8 cellular contexts compared by ENCODE assay signal in the genomic region with DNA sequence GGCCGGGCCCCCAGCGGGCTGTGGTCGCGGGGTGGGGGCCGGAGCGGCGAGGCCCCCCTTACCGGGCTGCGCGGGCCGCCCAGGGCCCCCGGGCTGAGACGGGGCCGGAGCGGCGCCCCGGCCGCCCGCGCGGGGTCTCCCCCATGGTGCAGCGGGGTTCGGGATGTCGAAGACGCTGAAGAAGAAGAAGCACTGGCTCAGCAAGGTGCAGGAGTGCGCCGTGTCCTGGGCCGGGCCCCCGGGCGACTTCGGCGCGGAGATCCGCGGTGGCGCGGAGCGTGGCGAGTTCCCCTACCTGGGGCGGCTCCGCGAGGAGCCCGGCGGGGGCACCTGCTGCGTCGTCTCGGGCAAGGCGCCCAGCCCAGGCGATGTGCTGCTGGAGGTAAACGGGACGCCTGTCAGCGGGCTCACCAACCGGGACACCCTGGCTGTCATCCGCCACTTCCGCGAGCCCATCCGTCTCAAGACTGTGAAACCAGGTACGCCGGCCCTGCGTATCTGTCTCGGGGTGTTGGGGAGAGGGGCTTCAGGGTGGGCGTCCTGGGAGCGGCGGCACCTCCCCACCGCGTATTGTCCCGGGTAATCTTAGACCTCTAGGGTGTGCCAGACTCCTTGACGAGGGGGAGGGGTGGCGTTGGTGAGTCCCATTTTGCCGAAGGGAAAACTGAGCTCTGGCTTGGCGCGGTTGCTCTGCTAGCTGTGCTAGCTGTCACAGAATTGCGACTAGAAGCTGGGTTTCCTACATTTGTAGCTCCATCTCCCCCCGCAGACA. TPM values are rescaled to one million over a fixed set of nuclear protein-coding genes. Genes with fewer than 3 reads are reported as not detected.
DNase-seq lines count a peak whose midpoint lies in the region; ATAC-seq and TF ChIP-seq lines count a peak whose summit lies in the region.

No MANE protein-coding gene starts in this region.

- peaks cover 18 to 24% of the 10 kb centered on the region in 2 donors for H3K4me1 Mint-ChIP-seq in effector memory CD8-positive, alpha-beta T cell (ENCODE audit: low read depth in 2 of 2)
- peaks cover 49% of the 10 kb centered on the region for H3K4me1 Mint-ChIP-seq in mesothelial cell of epicardium
- H3K4me1 Mint-ChIP-seq in stimulated activated effector memory CD8-positive, alpha-beta T cell treated with anti-CD3 and anti-CD28 coated beads, Interleukin-12 subunit alpha, Interleukin-12 subunit beta, amount 100 ng/mL, for 72 hours: peaks cover 23% of the 10 kb centered on the region

- peak; percentile 68 to 73 (median 69) for DNase-seq in NCI-H1417 (lab: John Stamatoyannopoulos, UW)
- DNase-seq in NCI-H1417 treated with DMSO at 0.1 percent for 48 hours (lab: John Stamatoyannopoulos, UW): no peak
- DNase-seq in LNCaP clone FGC (ENCODE audit: low read depth): peak; percentile 31
- DNase-seq in activated CD4-positive, alpha-beta T cell treated with anti-CD3 and anti-CD28 coated beads, Interleukin-2, amount 50 U/mL, for 48 hours: peak; percentile 55 to 63
- DNase-seq in effector memory CD8-positive, alpha-beta T cell: peak; percentile 26 to 37 (median 35)
- peak; percentile 29 to 63 for DNase-seq in mesothelial cell of epicardium (ENCODE audit: low spot score in 2 of 2, unreplicated experiment in 2 of 2)
- peak; percentile 26 to 75 for DNase-seq in stimulated activated effector memory CD8-positive, alpha-beta T cell treated with anti-CD3 and anti-CD28 coated beads, Interleukin-12 subunit alpha, Interleukin-12 subunit beta, amount 100 ng/mL, for 72 hours (ENCODE audit: low spot score in 2 of 2)

- no peaks in the 10 kb centered on the region for H3K36me3 Mint-ChIP-seq in effector memory CD8-positive, alpha-beta T cell (ENCODE audit: insufficient read depth)
- peaks cover 4% of the 10 kb centered on the region for H3K36me3 Mint-ChIP-seq in mesothelial cell of epicardium
- no peaks in the 10 kb centered on the region for H3K36me3 Mint-ChIP-seq in stimulated activated effector memory CD8-positive, alpha-beta T cell treated with anti-CD3 and anti-CD28 coated beads, Interleukin-12 subunit alpha, Interleukin-12 subunit beta, amount 100 ng/mL, for 72 hours

- ATAC-seq in effector memory CD8-positive, alpha-beta T cell (replicated peaks): peak; percentile 23
- ATAC-seq in stimulated activated effector memory CD8-positive, alpha-beta T cell treated with anti-CD3 and anti-CD28 coated beads, Interleukin-12 subunit alpha, Interleukin-12 subunit beta, amount 100 ng/mL, for 72 hours: peak; percentile 38
- ATAC-seq in GM18873 (IDR thresholded peaks at IDR 0.05; ENCODE audit: low FRiP score, unreplicated experiment): no peak

- peak overlapping the region; percentile 85 for H3K4me3 ChIP-seq in LNCaP clone FGC (ENCODE audit: low read depth, low read length)

- TF ChIP-seq CTCF in LNCaP clone FGC (IDR thresholded peaks at IDR 0.05; ENCODE audit: control insufficient read depth, extremely low read depth, insufficient read depth): peak; percentile 37
- no peak for TF ChIP-seq CTCF in mesothelial cell of epicardium (IDR thresholded peaks at IDR 0.05; ENCODE audit: unreplicated experiment)

- H3K27ac Mint-ChIP-seq in effector memory CD8-positive, alpha-beta T cell: peak overlapping the region; percentile 51 to 68
- peak overlapping the region; percentile 76 for H3K27ac Mint-ChIP-seq in mesothelial cell of epicardium
- H3K27ac Mint-ChIP-seq in stimulated activated effector memory CD8-positive, alpha-beta T cell treated with anti-CD3 and anti-CD28 coated beads, Interleukin-12 subunit alpha, Interleukin-12 subunit beta, amount 100 ng/mL, for 72 hours: no peak overlapping the region

- H3K4me3 Mint-ChIP-seq in effector memory CD8-positive, alpha-beta T cell: peak overlapping the region; percentile 81 to 94
- H3K4me3 Mint-ChIP-seq in mesothelial cell of epicardium: peak overlapping the region; percentile 79
- H3K4me3 Mint-ChIP-seq in stimulated activated effector memory CD8-positive, alpha-beta T cell treated with anti-CD3 and anti-CD28 coated beads, Interleukin-12 subunit alpha, Interleukin-12 subunit beta, amount 100 ng/mL, for 72 hours: peak overlapping the region; percentile 84

- peaks cover 19% of the 10 kb centered on the region in 2 donors for H3K27me3 Mint-ChIP-seq in effector memory CD8-positive, alpha-beta T cell
- H3K27me3 Mint-ChIP-seq in mesothelial cell of epicardium (ENCODE audit: low read depth): no peaks in the 10 kb centered on the region

- H3K9me3 Mint-ChIP-seq in effector memory CD8-positive, alpha-beta T cell: no peaks in the 10 kb centered on the region
- H3K9me3 Mint-ChIP-seq in mesothelial cell of epicardium: peaks cover 7% of the 10 kb centered on the region
- H3K9me3 Mint-ChIP-seq in stimulated activated effector memory CD8-positive, alpha-beta T cell treated with anti-CD3 and anti-CD28 coated beads, Interleukin-12 subunit alpha, Interleukin-12 subunit beta, amount 100 ng/mL, for 72 hours: no peaks in the 10 kb centered on the region

RNA-seq across cellular contexts. Expression of a gene that starts 0.7 kb away (rescaled TPM):
- 26.5 to 28.7 TPM (median 27.6 TPM) in 3 replicates for total RNA-seq in mesothelial cell of epicardium
